ENCODE assay signal across 8 cellular contexts in the genomic region with DNA sequence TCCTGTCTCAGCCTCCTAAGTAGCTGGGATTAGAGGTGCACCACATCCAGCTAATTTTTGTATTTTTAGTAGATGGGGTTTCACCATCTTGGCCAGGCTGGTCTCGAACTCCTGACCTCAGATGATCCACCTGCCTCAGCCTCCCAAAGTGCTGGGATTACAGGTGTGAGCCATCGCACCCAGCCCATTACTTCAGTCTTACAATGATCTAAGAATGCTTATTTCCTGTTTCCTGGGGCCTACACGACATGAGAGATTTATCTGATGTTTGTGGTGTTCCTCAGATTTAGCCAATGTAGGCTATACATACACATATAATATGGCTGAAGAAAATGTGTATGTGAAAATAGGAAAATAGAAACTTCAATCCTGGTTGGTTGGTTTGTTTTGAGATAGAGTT. TPM values are rescaled to one million over a fixed set of nuclear protein-coding genes. Genes with fewer than 3 reads are reported as not detected.
A peak's percentile ranks its signal among the peaks of the same experiment; 100 is the strongest.
DNase-seq lines count a peak whose midpoint lies in the region; ATAC-seq lines count a peak whose summit lies in the region.
"Not testable (repeated sequence)": the region's sequence is repeated elsewhere in the genome, so short reads cannot be mapped to it uniquely, and the experiment has no call there.

No MANE protein-coding gene starts in this region.

- not testable (repeated sequence) for H3K9me3 ChIP-seq in CD4-positive, alpha-beta memory T cell (ENCODE audit: control insufficient read depth in 1 of 2, low read length in 2 of 2); T-helper 17 cell (ENCODE audit: control insufficient read depth, low read length, poor library complexity, severe bottlenecking); effector memory CD4-positive, alpha-beta T cell (ENCODE audit: control insufficient read depth, low read length)

- peak overlapping the region; percentile 86 to 96 (median 90) for H3K27ac Mint-ChIP-seq in CD4-positive, alpha-beta memory T cell
- H3K27ac Mint-ChIP-seq in T-helper 17 cell = peak overlapping the region; percentile 95
- peak overlapping the region; percentile 42 for H3K27ac Mint-ChIP-seq in activated CD4-positive, alpha-beta memory T cell treated with anti-CD3 and anti-CD28 coated beads for 36 hours
- peak overlapping the region; percentile 37 for H3K27ac Mint-ChIP-seq in activated T-cell treated with anti-CD3 and anti-CD28 coated beads, Interleukin-2, amount 50 U/mL, for 24 hours
- peak overlapping the region; percentile 87 for H3K27ac Mint-ChIP-seq in activated naive CD4-positive, alpha-beta T cell treated with anti-CD3 and anti-CD28 coated beads, Interleukin-2, amount 10 ng/mL, durations not matched to agents 7 days and 5 days
- peak overlapping the region; percentile 74 for H3K27ac Mint-ChIP-seq in stimulated activated effector memory CD8-positive, alpha-beta T cell treated with anti-CD3 and anti-CD28 coated beads, Interleukin-12 subunit alpha, Interleukin-12 subunit beta, amount 100 ng/mL, for 72 hours

- H3K4me1 ChIP-seq in CD4-positive, alpha-beta memory T cell (ENCODE audit: insufficient read depth, low read length) = peaks cover 18% of the 10 kb centered on the region
- H3K4me1 ChIP-seq in effector memory CD4-positive, alpha-beta T cell (ENCODE audit: control insufficient read depth, insufficient read depth, low read length, poor library complexity, severe bottlenecking) = not testable (repeated sequence)

- CTCF ChIA-PET in CD4-positive, alpha-beta memory T cell (lab: Charles Lee; ENCODE audit: partially characterized antibody) = interaction anchor here (1.8 kb wide), 1 partner anchor 12 kb away, joined by 7 read pairs; no protein-coding TSS in a partner anchor
- CTCF ChIA-PET in activated CD4-positive, alpha-beta memory T cell treated with anti-CD3 and anti-CD28 coated beads for 36 hours (lab: Charles Lee) = interaction anchor here (1.0 kb wide), 1 partner anchor 194 kb away, joined by 3 read pairs; no protein-coding TSS in a partner anchor
- CTCF ChIA-PET in activated naive CD4-positive, alpha-beta T cell treated with anti-CD3 and anti-CD28 coated beads, Interleukin-2, amount 10 ng/mL, durations not matched to agents 7 days and 5 days (lab: Charles Lee) = interaction anchor here (0.8 kb wide), 1 partner anchor 10 kb away, joined by 3 read pairs; a partner anchor contains a TSS

- peak overlapping the region in 3 of 8 donors; percentile 22 to 79 (median 41) for H3K4me3 Mint-ChIP-seq in CD4-positive, alpha-beta memory T cell
- peak overlapping the region; percentile 71 for H3K4me3 Mint-ChIP-seq in T-helper 17 cell
- not testable (repeated sequence) for H3K4me3 Mint-ChIP-seq in activated CD4-positive, alpha-beta memory T cell treated with anti-CD3 and anti-CD28 coated beads for 36 hours; activated T-cell treated with anti-CD3 and anti-CD28 coated beads, Interleukin-2, amount 50 U/mL, for 24 hours; activated naive CD4-positive, alpha-beta T cell treated with anti-CD3 and anti-CD28 coated beads, Interleukin-2, amount 10 ng/mL, durations not matched to agents 7 days and 5 days; stimulated activated effector memory CD8-positive, alpha-beta T cell treated with anti-CD3 and anti-CD28 coated beads, Interleukin-12 subunit alpha, Interleukin-12 subunit beta, amount 100 ng/mL, for 72 hours

- not testable (repeated sequence) for H3K27me3 ChIP-seq in CD4-positive, alpha-beta memory T cell (ENCODE audit: insufficient read depth, low read length); effector memory CD4-positive, alpha-beta T cell (replicated peaks; ENCODE audit: control insufficient read depth, insufficient read depth, low read length, poor library complexity, severe bottlenecking)

- H3K9me3 Mint-ChIP-seq in CD4-positive, alpha-beta memory T cell; activated CD4-positive, alpha-beta memory T cell treated with anti-CD3 and anti-CD28 coated beads for 36 hours; activated T-cell treated with anti-CD3 and anti-CD28 coated beads, Interleukin-2, amount 50 U/mL, for 24 hours; activated naive CD4-positive, alpha-beta T cell treated with anti-CD3 and anti-CD28 coated beads, Interleukin-2, amount 10 ng/mL, durations not matched to agents 7 days and 5 days; stimulated activated effector memory CD8-positive, alpha-beta T cell treated with anti-CD3 and anti-CD28 coated beads, Interleukin-12 subunit alpha, Interleukin-12 subunit beta, amount 100 ng/mL, for 72 hours: not testable (repeated sequence)

- not testable (repeated sequence) for H3K36me3 ChIP-seq in CD4-positive, alpha-beta memory T cell (ENCODE audit: insufficient read depth, low read length); effector memory CD4-positive, alpha-beta T cell (ENCODE audit: control insufficient read depth, insufficient read depth, low read length)

- H3K4me1 Mint-ChIP-seq in CD4-positive, alpha-beta memory T cell = peaks cover 13 to 19% (median 16%) of the 10 kb centered on the region in 4 donors
- peaks cover 11% of the 10 kb centered on the region for H3K4me1 Mint-ChIP-seq in T-helper 17 cell
- H3K4me1 Mint-ChIP-seq in activated CD4-positive, alpha-beta memory T cell treated with anti-CD3 and anti-CD28 coated beads for 36 hours (ENCODE audit: low read depth) = peaks cover 16% of the 10 kb centered on the region
- H3K4me1 Mint-ChIP-seq in activated T-cell treated with anti-CD3 and anti-CD28 coated beads, Interleukin-2, amount 50 U/mL, for 24 hours (ENCODE audit: low read depth) = peaks cover 20% of the 10 kb centered on the region
- peaks cover 25% of the 10 kb centered on the region for H3K4me1 Mint-ChIP-seq in activated naive CD4-positive, alpha-beta T cell treated with anti-CD3 and anti-CD28 coated beads, Interleukin-2, amount 10 ng/mL, durations not matched to agents 7 days and 5 days
- not testable (repeated sequence) for H3K4me1 Mint-ChIP-seq in stimulated activated effector memory CD8-positive, alpha-beta T cell treated with anti-CD3 and anti-CD28 coated beads, Interleukin-12 subunit alpha, Interleukin-12 subunit beta, amount 100 ng/mL, for 72 hours

- H3K36me3 Mint-ChIP-seq in CD4-positive, alpha-beta memory T cell = peaks cover 4 to 23% of the 10 kb centered on the region in 2 donors
- H3K36me3 Mint-ChIP-seq in T-helper 17 cell (ENCODE audit: low read depth); activated CD4-positive, alpha-beta memory T cell treated with anti-CD3 and anti-CD28 coated beads for 36 hours: not testable (repeated sequence)
- peaks cover 73% of the 10 kb centered on the region for H3K36me3 Mint-ChIP-seq in activated T-cell treated with anti-CD3 and anti-CD28 coated beads, Interleukin-2, amount 50 U/mL, for 24 hours (ENCODE audit: low read depth)
- peaks cover 18% of the 10 kb centered on the region for H3K36me3 Mint-ChIP-seq in activated naive CD4-positive, alpha-beta T cell treated with anti-CD3 and anti-CD28 coated beads, Interleukin-2, amount 10 ng/mL, durations not matched to agents 7 days and 5 days
- peaks cover 91% of the 10 kb centered on the region for H3K36me3 Mint-ChIP-seq in stimulated activated effector memory CD8-positive, alpha-beta T cell treated with anti-CD3 and anti-CD28 coated beads, Interleukin-12 subunit alpha, Interleukin-12 subunit beta, amount 100 ng/mL, for 72 hours

- not testable (repeated sequence) for H3K4me3 ChIP-seq in CD4-positive, alpha-beta memory T cell (ENCODE audit: low read length in 2 of 2); Jurkat, Clone E6-1 (ENCODE audit: low read length); effector memory CD4-positive, alpha-beta T cell (ENCODE audit: insufficient read depth, low read depth, low read length, poor library complexity, severe bottlenecking)

- not testable (repeated sequence) for H3K27ac ChIP-seq in CD4-positive, alpha-beta memory T cell (ENCODE audit: low read depth, low read length); effector memory CD4-positive, alpha-beta T cell (ENCODE audit: insufficient read depth, low read length, poor library complexity, severe bottlenecking)

- H3K27me3 Mint-ChIP-seq in CD4-positive, alpha-beta memory T cell; T-helper 17 cell; activated CD4-positive, alpha-beta memory T cell treated with anti-CD3 and anti-CD28 coated beads for 36 hours; activated T-cell treated with anti-CD3 and anti-CD28 coated beads, Interleukin-2, amount 50 U/mL, for 24 hours; activated naive CD4-positive, alpha-beta T cell treated with anti-CD3 and anti-CD28 coated beads, Interleukin-2, amount 10 ng/mL, durations not matched to agents 7 days and 5 days: not testable (repeated sequence)

- POLR2A ChIA-PET in CD4-positive, alpha-beta memory T cell (lab: Charles Lee; ENCODE audit: partially characterized antibody) = interaction anchor here (0.9 to 3.3 kb wide), 2 partner anchors 10 to 71 kb away, joined by 3 to 21 read pairs; a partner anchor contains a TSS
- POLR2A ChIA-PET in activated CD4-positive, alpha-beta memory T cell treated with anti-CD3 and anti-CD28 coated beads for 36 hours (lab: Charles Lee) = interaction anchor here (0.7 to 0.8 kb wide), 2 partner anchors 15 to 162 kb away, joined by 3 to 4 read pairs; no protein-coding TSS in a partner anchor

- peak; percentile 30 to 55 (median 49) for DNase-seq in CD4-positive, alpha-beta memory T cell
- DNase-seq in Jurkat, Clone E6-1 (ENCODE audit: low read depth, low spot score) = peak; percentile 74
- DNase-seq in T-helper 17 cell; activated CD4-positive, alpha-beta memory T cell treated with anti-CD3 and anti-CD28 coated beads for 36 hours; activated T-cell treated with anti-CD3 and anti-CD28 coated beads, Interleukin-2, amount 50 U/mL, for 24 hours; activated naive CD4-positive, alpha-beta T cell treated with anti-CD3 and anti-CD28 coated beads, Interleukin-2, amount 10 ng/mL, durations not matched to agents 7 days and 5 days; stimulated activated effector memory CD8-positive, alpha-beta T cell treated with anti-CD3 and anti-CD28 coated beads, Interleukin-12 subunit alpha, Interleukin-12 subunit beta, amount 100 ng/mL, for 72 hours (ENCODE audit: low spot score in 2 of 2): not testable (repeated sequence)
- peak in 2 of 3 donors; percentile 15 to 26 for DNase-seq in effector memory CD4-positive, alpha-beta T cell

- intact Hi-C loops in CD4-positive, alpha-beta memory T cell (cut with micrococcal nuclease); activated CD4-positive, alpha-beta memory T cell treated with anti-CD3 and anti-CD28 coated beads for 36 hours (cut with micrococcal nuclease): not testable (repeated sequence)

- peak; percentile 79 for ATAC-seq in T-helper 17 cell
- not testable (repeated sequence) for ATAC-seq in stimulated activated effector memory CD8-positive, alpha-beta T cell treated with anti-CD3 and anti-CD28 coated beads, Interleukin-12 subunit alpha, Interleukin-12 subunit beta, amount 100 ng/mL, for 72 hours

RNA-seq across cellular contexts. Expression of a gene that starts 10.5 kb away (rescaled TPM):
- total RNA-seq in CD4-positive, alpha-beta memory T cell = 10 to 100 TPM; 73.6 to 78.5 TPM
- 100 to 1,000 TPM in 1 of 2 donors, 10 to 100 TPM in 1; 81.9 to 123 TPM for polyA plus RNA-seq in CD4-positive, alpha-beta memory T cell
- polyA plus RNA-seq in Jurkat, Clone E6-1 (2012; ENCODE audit: insufficient read depth, insufficient read length) = 21.4 TPM
- 100 to 1,000 TPM; 172 to 189 TPM for total RNA-seq in T-helper 17 cell
- total RNA-seq in activated CD4-positive, alpha-beta memory T cell treated with anti-CD3 and anti-CD28 coated beads for 36 hours = 10 to 100 TPM; 21.2 to 24.0 TPM

RNA-seq across cellular contexts. Expression of a gene that starts 34.4 kb away (rescaled TPM):
- 10 to 100 TPM; 30.9 to 31.1 TPM for total RNA-seq in CD4-positive, alpha-beta memory T cell
- polyA plus RNA-seq in CD4-positive, alpha-beta memory T cell = 10 to 100 TPM in 1 of 2 donors, 1 to 10 TPM in 1; 6.3 to 18.7 TPM
- polyA plus RNA-seq in Jurkat, Clone E6-1 (2012; ENCODE audit: insufficient read depth, insufficient read length) = 28.4 TPM
- 10 to 100 TPM; 29.5 to 43.1 TPM for total RNA-seq in T-helper 17 cell
- total RNA-seq in activated CD4-positive, alpha-beta memory T cell treated with anti-CD3 and anti-CD28 coated beads for 36 hours = 10 to 100 TPM; 42.8 to 46.7 TPM

RNA-seq across cellular contexts. Expression of a gene that starts 35.7 kb away (rescaled TPM):
- total RNA-seq in CD4-positive, alpha-beta memory T cell = 10 to 100 TPM; 40.8 to 44.2 TPM
- 10 to 100 TPM; 22.5 to 46.3 TPM for polyA plus RNA-seq in CD4-positive, alpha-beta memory T cell
- polyA plus RNA-seq in Jurkat, Clone E6-1 (2012; ENCODE audit: insufficient read depth, insufficient read length) = 82.6 TPM
- 10 to 100 TPM; 41.6 to 48.0 TPM for total RNA-seq in T-helper 17 cell
- total RNA-seq in activated CD4-positive, alpha-beta memory T cell treated with anti-CD3 and anti-CD28 coated beads for 36 hours = 10 to 100 TPM; 42.6 to 43.3 TPM

Comparison
In these comparisons a context has a peak if more than half of its experiments do, and no peak if none do; other contexts are left out.
1. H3K27ac Mint-ChIP-seq: peak in every context shown above with its lines; median percentile 95 in T-helper 17 cell; 90 in CD4-positive, alpha-beta memory T cell; 87 in activated naive CD4-positive, alpha-beta T cell treated with anti-CD3 and anti-CD28 coated beads, Interleukin-2, amount 10 ng/mL, durations not matched to agents 7 days and 5 days; 74 in stimulated activated effector memory CD8-positive, alpha-beta T cell treated with anti-CD3 and anti-CD28 coated beads, Interleukin-12 subunit alpha, Interleukin-12 subunit beta, amount 100 ng/mL, for 72 hours; 42 in activated CD4-positive, alpha-beta memory T cell treated with anti-CD3 and anti-CD28 coated beads for 36 hours; 37 in activated T-cell treated with anti-CD3 and anti-CD28 coated beads, Interleukin-2, amount 50 U/mL, for 24 hours.